11 cellular contexts compared by ENCODE assay signal in the genomic region with DNA sequence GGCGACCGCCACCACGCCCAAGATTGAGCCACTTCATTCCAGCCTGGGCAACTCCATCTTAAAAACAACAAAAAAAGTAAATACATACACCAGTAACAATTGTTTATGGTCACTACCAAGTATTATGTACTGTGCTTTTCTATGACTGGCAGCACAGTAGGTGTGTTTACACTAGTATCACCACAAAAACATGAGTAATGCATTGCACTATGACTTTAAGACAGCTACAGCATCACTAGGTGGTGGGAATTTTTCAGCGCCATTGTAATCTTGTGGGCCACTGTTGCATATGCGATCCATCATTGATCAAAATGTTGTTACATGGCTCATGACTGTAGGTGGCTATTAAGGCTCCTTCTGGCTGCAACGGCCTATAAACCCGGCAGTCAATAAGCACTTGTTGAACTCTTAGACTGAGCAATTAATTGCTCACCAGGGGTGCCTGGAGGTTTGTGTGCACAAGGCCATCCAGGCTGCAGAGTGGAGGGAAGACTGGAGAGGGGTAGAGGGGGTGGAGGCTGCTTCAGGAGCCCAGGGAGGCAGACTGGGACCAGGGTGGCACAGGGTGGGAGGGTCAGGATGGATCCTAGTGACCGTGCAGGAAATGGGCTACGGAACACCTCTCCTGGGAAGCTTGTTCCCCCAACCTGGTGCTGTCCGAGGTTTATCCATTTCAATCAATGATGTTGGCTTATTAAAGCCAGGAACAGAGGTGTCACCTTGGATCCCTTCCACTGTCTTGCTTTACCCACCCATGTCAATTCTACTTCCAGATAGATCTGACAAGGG. TPM values are rescaled to one million over a fixed set of nuclear protein-coding genes. Genes with fewer than 3 reads are reported as not detected.
DNase-seq lines count a peak whose midpoint lies in the region; ATAC-seq, FAIRE-seq and TF ChIP-seq lines count a peak whose summit lies in the region.
"Had no signal": no experiment of that assay in that cellular context is flagged by ENCODE, and none has a peak within 500 bp of the region (broad histone marks: within the 10 kb centered on the region; RNA-seq: fewer than 3 reads in every experiment).

No MANE protein-coding gene starts in this region.

- TF ChIP-seq CTCF in A549 (IDR thresholded peaks at IDR 0.05) (no peak), keratinocyte (optimal IDR thresholded peaks at IDR 0.05 in 1 of 3, IDR thresholded peaks at IDR 0.05 in 1 of 3, conservative IDR thresholded peaks at IDR 0.05 in 1 of 3; ENCODE audit: extremely low read depth in 1 of 3, insufficient read depth in 2 of 3, low read length in 3 of 3) (no peak)

- WGBS in A549 (ENCODE audit: missing lambda C conversion rate), result 78% methylated on average over 10 of the region's 10 CpGs
- 73 to 81% methylated on average over 10 of the region's 10 CpGs for WGBS in GM23248 (ENCODE audit: low coverage in 1 of 2, low lambda C conversion rate in 2 of 2, missing lambda C conversion rate in 2 of 2), 2 experiments

- in situ Hi-C loops in GM23248 (cut with MboI), result no loop called here

- H3K9me2 ChIP-seq in GM23248 (ENCODE audit: insufficient read depth), result no peaks in the 10 kb centered on the region

- ATAC-seq in A549 (no peak), HG03571 (IDR thresholded peaks at IDR 0.05; ENCODE audit: unreplicated experiment) (no peak), GM19467 (IDR thresholded peaks at IDR 0.05; ENCODE audit: unreplicated experiment) (no peak)

- TF ChIP-seq POLR2A in A549 (IDR thresholded peaks at IDR 0.05; ENCODE audit: low read length), result no peak

- H3K36me3 ChIP-seq in GM23248 (ENCODE audit: low read depth) (no peaks in the 10 kb centered on the region), keratinocyte (ENCODE audit: control insufficient read depth in 2 of 2, extremely low read depth in 1 of 2, insufficient read depth in 2 of 2, low read length in 2 of 2) (no peaks in the 10 kb centered on the region)
- H3K36me3 ChIP-seq: neural progenitor cell had no signal

- dilution Hi-C loops in keratinocyte (cut with MboI; ENCODE audit: extremely low pct_ligation_motif_present, low sequenced_read_pairs), result no loop called here

- H3K9ac ChIP-seq in GM23248, result no peak overlapping the region
- H3K9ac ChIP-seq in keratinocyte (ENCODE audit: control insufficient read depth, extremely low read depth, insufficient read depth, low read length), result no peak overlapping the region
- H3K9ac ChIP-seq: neural progenitor cell had no signal

- peak overlapping the region; percentile 11; the same call in 2 of the 3 replicates for H3K4me2 ChIP-seq in A549
- H3K4me2 ChIP-seq in GM23248 (ENCODE audit: unreplicated experiment), result no peak overlapping the region
- H3K4me2 ChIP-seq in keratinocyte (ENCODE audit: control insufficient read depth, extremely low read depth, insufficient read depth, low read depth, low read length), result no peak overlapping the region
- H3K4me2 ChIP-seq: neural progenitor cell had no signal

- TF ChIP-seq RAD21 in A549 (conservative IDR thresholded peaks at IDR 0.05 in 1 of 2, IDR thresholded peaks at IDR 0.05 in 1 of 2), result no peak

- H3K4me3 ChIP-seq in A549 (no peak overlapping the region), GM23248 (no peak overlapping the region), keratinocyte (ENCODE audit: control insufficient read depth in 2 of 3, extremely low read depth in 1 of 3, insufficient read depth in 2 of 3, low read depth in 1 of 3, low read length in 3 of 3) (no peak overlapping the region)
- H3K4me3 ChIP-seq: neural progenitor cell had no signal

- H3K79me2 ChIP-seq in GM23248 (ENCODE audit: insufficient read depth), result no peaks in the 10 kb centered on the region
- H3K79me2 ChIP-seq in keratinocyte (ENCODE audit: control insufficient read depth, insufficient read depth, low read length), result no peaks in the 10 kb centered on the region

- peak in 1 of 2 experiments; percentile 29 for DNase-seq in A549 (ENCODE audit: low read depth in 1 of 2, low spot score in 1 of 2)
- DNase-seq in GM23248, result peak; percentile 35
- DNase-seq in RCC 7860 (ENCODE audit: low spot score), result peak; percentile 18
- no peak for DNase-seq in keratinocyte (ENCODE audit: low read depth, low spot score)
- DNase-seq in AG08396 (ENCODE audit: low spot score), result no peak
- DNase-seq in NCI-H526 (lab: John Stamatoyannopoulos, UW), result no peak
- DNase-seq: CD8-positive, alpha-beta memory T cell; NCI-H2107 had no signal

- H3K9me1 ChIP-seq in keratinocyte (ENCODE audit: control insufficient read depth, extremely low read depth, insufficient read depth, low read length), result peaks cover 6% of the 10 kb centered on the region

- CTCF ChIA-PET in A549 (lab: Yijun Ruan, JAX), result interaction anchor here (0.6 to 11.5 kb wide), 7 partner anchors 8 to 261 kb away, joined by 3 to 82 read pairs (median 5); no protein-coding TSS in a partner anchor

- H2AFZ ChIP-seq in GM23248 (no peak overlapping the region), keratinocyte (ENCODE audit: control insufficient read depth, low read length) (no peak overlapping the region)
- H2AFZ ChIP-seq: neural progenitor cell had no signal

- H4K20me1 ChIP-seq in GM23248 (ENCODE audit: insufficient read depth) (no peaks in the 10 kb centered on the region), keratinocyte (ENCODE audit: control insufficient read depth, extremely low read depth, insufficient read depth, low read length) (no peaks in the 10 kb centered on the region)

- POLR2A ChIA-PET in A549 (lab: Yijun Ruan, JAX), result interaction anchor here (0.7 to 1.2 kb wide), 7 partner anchors 14 to 110 kb away, joined by 3 to 6 read pairs (median 3); a partner anchor contains a TSS

- H3K9me3 ChIP-seq in A549 (no peaks in the 10 kb centered on the region), GM23248 (ENCODE audit: low read depth) (no peaks in the 10 kb centered on the region), keratinocyte (ENCODE audit: control insufficient read depth, low read depth, low read length) (no peaks in the 10 kb centered on the region)

- H3K27me3 ChIP-seq in GM23248 (replicated peaks; ENCODE audit: insufficient read depth) (no peaks in the 10 kb centered on the region), keratinocyte (ENCODE audit: control insufficient read depth, extremely low read depth, insufficient read depth, low read length) (no peaks in the 10 kb centered on the region)
- H3K27me3 ChIP-seq: neural progenitor cell had no signal

- no peak for TF ChIP-seq EP300 in A549 (IDR thresholded peaks at IDR 0.05)

- FAIRE-seq in A549 (lab: Jason Lieb, UNC), result no peak
- FAIRE-seq in RCC 7860 (lab: Jason Lieb, UNC), result no peak
- no peak for FAIRE-seq in keratinocyte (lab: Jason Lieb, UNC)

- H3F3A ChIP-seq in GM23248 (ENCODE audit: insufficient read depth), result peaks cover 35% of the 10 kb centered on the region

- H3K27ac ChIP-seq in A549, result peak overlapping the region; percentile 58 to 88
- peak overlapping the region; percentile 81 for H3K27ac ChIP-seq in GM23248
- H3K27ac ChIP-seq in keratinocyte (ENCODE audit: control insufficient read depth, insufficient read depth, low read length), result peak overlapping the region; percentile 75
- H3K27ac ChIP-seq: neural progenitor cell had no signal

- H3K4me1 ChIP-seq in A549 (peaks cover 45% of the 10 kb centered on the region), GM23248 (ENCODE audit: insufficient read depth) (peaks cover 34% of the 10 kb centered on the region), keratinocyte (ENCODE audit: control insufficient read depth, extremely low read depth, insufficient read depth, low read length) (peaks cover 37% of the 10 kb centered on the region)

RNA-seq across cellular contexts. Expression of a gene that starts 17.9 kb away (rescaled TPM):
- polyA plus RNA-seq in A549 (2011; rRNA removed), result 86.5 and 90.2 TPM in 2 replicates
- 40.8 and 42.1 TPM in 2 replicates for polyA plus RNA-seq in A549 (2012; cell fraction: cytosol; rRNA removed)
- 64.5 and 70.3 TPM in 2 replicates for polyA plus RNA-seq in A549 (2012; cell fraction: nucleus; rRNA removed)
- polyA plus RNA-seq in A549 (2017; fragmentation: RNase III; extraction: RNeasy Plus Mini Kit Qiagen cat#74134 plus additional on column Dnase treatment), result 72.2 to 90.0 TPM (median 80.6 TPM) in 3 replicates
- polyA minus RNA-seq in A549 (2011; rRNA and poly(A)+ RNA removed), result 183 and 220 TPM in 2 replicates
- 298 and 328 TPM in 2 replicates for total RNA-seq in GM23248 (2014; rRNA removed; shearing (Covaris generic))
- 254 and 265 TPM in 2 replicates for polyA plus RNA-seq in GM23248 (2016; fragmentation: Nextera tagmentation; extraction: Ambion mirVana)
- polyA plus RNA-seq in keratinocyte, result 58.5 to 135 TPM (median 65.5 TPM) in 3 replicates
- polyA plus RNA-seq in keratinocyte (2011; ENCODE audit: low read depth), result 64.3 TPM
- polyA plus RNA-seq in keratinocyte (2011; cell fraction: cytosol; rRNA removed), result 68.1 and 68.9 TPM in 2 replicates
- polyA plus RNA-seq in keratinocyte (2011; cell fraction: nucleus; rRNA removed), result 102 and 125 TPM in 2 replicates
- polyA plus RNA-seq in keratinocyte (2012; ENCODE audit: low replicate concordance), result 91.1 and 126 TPM in 2 replicates
- 153 to 219 TPM (median 195 TPM) in 3 replicates for polyA minus RNA-seq in keratinocyte
- polyA minus RNA-seq in keratinocyte (2011; cell fraction: cytosol; rRNA and poly(A)+ RNA removed), result 110 TPM
- 80.5 and 113 TPM in 2 replicates for polyA minus RNA-seq in keratinocyte (2011; cell fraction: nucleus; rRNA and poly(A)+ RNA removed)

RNA-seq across cellular contexts. Expression of a gene that starts 47.1 kb away (rescaled TPM):
- polyA plus RNA-seq in A549 (2011; rRNA removed) (35.2 and 38.3 TPM in 2 replicates), A549 (2017; fragmentation: RNase III; extraction: RNeasy Plus Mini Kit Qiagen cat#74134 plus additional on column Dnase treatment) (38.1 to 40.1 TPM (median 39.9 TPM) in 3 replicates), GM23248 (2016; fragmentation: Nextera tagmentation; extraction: Ambion mirVana) (33.2 and 33.5 TPM in 2 replicates), keratinocyte (36.4 to 66.4 TPM (median 54.6 TPM) in 3 replicates)
- polyA plus RNA-seq in A549 (2012; cell fraction: cytosol; rRNA removed), result 37.2 and 39.2 TPM in 2 replicates
- polyA plus RNA-seq in A549 (2012; cell fraction: nucleus; rRNA removed), result 18.9 and 27.4 TPM in 2 replicates
- polyA minus RNA-seq in A549 (2011; rRNA and poly(A)+ RNA removed), result 11.3 and 14.4 TPM in 2 replicates
- 10.6 and 12.5 TPM in 2 replicates for total RNA-seq in GM23248 (2014; rRNA removed; shearing (Covaris generic))
- polyA plus RNA-seq in keratinocyte (2011; ENCODE audit: low read depth), result 11.3 TPM
- 39.0 and 41.1 TPM in 2 replicates for polyA plus RNA-seq in keratinocyte (2011; cell fraction: cytosol; rRNA removed)
- 43.9 and 45.5 TPM in 2 replicates for polyA plus RNA-seq in keratinocyte (2011; cell fraction: nucleus; rRNA removed)
- polyA plus RNA-seq in keratinocyte (2012; ENCODE audit: low replicate concordance), result 39.9 and 63.3 TPM in 2 replicates
- 16.7 to 31.2 TPM (median 27.3 TPM) in 3 replicates for polyA minus RNA-seq in keratinocyte
- polyA minus RNA-seq in keratinocyte (2011; cell fraction: cytosol; rRNA and poly(A)+ RNA removed), result 22.1 TPM
- 8.9 and 21.1 TPM in 2 replicates for polyA minus RNA-seq in keratinocyte (2011; cell fraction: nucleus; rRNA and poly(A)+ RNA removed)

RNA-seq across cellular contexts. Expression of a gene that starts 47.8 kb away (rescaled TPM):
- polyA plus RNA-seq in A549 (2011; rRNA removed) (309 and 365 TPM in 2 replicates), A549 (2017; fragmentation: RNase III; extraction: RNeasy Plus Mini Kit Qiagen cat#74134 plus additional on column Dnase treatment) (304 to 324 TPM (median 312 TPM) in 3 replicates), GM23248 (2016; fragmentation: Nextera tagmentation; extraction: Ambion mirVana) (373 and 386 TPM in 2 replicates), keratinocyte (310 to 388 TPM (median 385 TPM) in 3 replicates)
- polyA plus RNA-seq in A549 (2012; cell fraction: cytosol; rRNA removed), result 217 TPM in 2 replicates
- polyA plus RNA-seq in A549 (2012; cell fraction: nucleus; rRNA removed), result 88.8 and 136 TPM in 2 replicates
- 143 and 152 TPM in 2 replicates for polyA minus RNA-seq in A549 (2011; rRNA and poly(A)+ RNA removed)
- 224 and 240 TPM in 2 replicates for total RNA-seq in GM23248 (2014; rRNA removed; shearing (Covaris generic))
- 417 TPM for polyA plus RNA-seq in keratinocyte (2011; ENCODE audit: low read depth)
- 331 and 428 TPM in 2 replicates for polyA plus RNA-seq in keratinocyte (2011; cell fraction: cytosol; rRNA removed)
- 190 and 214 TPM in 2 replicates for polyA plus RNA-seq in keratinocyte (2011; cell fraction: nucleus; rRNA removed)
- 290 and 449 TPM in 2 replicates for polyA plus RNA-seq in keratinocyte (2012; ENCODE audit: low replicate concordance)
- 121 to 336 TPM (median 300 TPM) in 3 replicates for polyA minus RNA-seq in keratinocyte
- polyA minus RNA-seq in keratinocyte (2011; cell fraction: cytosol; rRNA and poly(A)+ RNA removed), result 247 TPM
- 62.8 and 94.5 TPM in 2 replicates for polyA minus RNA-seq in keratinocyte (2011; cell fraction: nucleus; rRNA and poly(A)+ RNA removed)

Comparison
In these comparisons a context has a peak if more than half of its experiments do, and no peak if none do; other contexts are left out.
1. DNase-seq: peak in GM23248 (single experiment) and RCC 7860 (single experiment); none in keratinocyte (single experiment), AG08396 (single experiment) and NCI-H526 (0 of 2).
2. Peak in every context shown above with its lines, with median percentiles within 50 percentile points of each other: H3K27ac ChIP-seq.